Comparison of ENCODE assay signal across 17 cellular contexts in genomic region chr1:154446292-154446691, GRCh38. TPM values are rescaled to one million over a fixed set of nuclear protein-coding genes. Genes with fewer than 3 reads are reported as not detected.
DNase-seq lines count a peak whose midpoint lies in the region; TF ChIP-seq lines count a peak whose summit lies in the region.
"Had no signal": no experiment of that assay in that cellular context is flagged by ENCODE, and none has a peak within 500 bp of the region (broad histone marks: within the 10 kb centered on the region; RNA-seq: fewer than 3 reads in every experiment).

No MANE protein-coding gene starts in this region.

- H3K9me3 ChIP-seq in vagina, result no peaks in the 10 kb centered on the region
- no peaks in the 10 kb centered on the region for H3K9me3 ChIP-seq in ascending aorta
- H3K9me3 ChIP-seq: body of pancreas had no signal

- H3K36me3 ChIP-seq in vagina (peaks cover 0 to 32% of the 10 kb centered on the region in 2 donors), ascending aorta (peaks cover 6 to 16% of the 10 kb centered on the region in 2 donors)

- peaks cover 35% of the 10 kb centered on the region for H3K4me1 Mint-ChIP-seq in activated naive CD8-positive, alpha-beta T cell (ENCODE audit: low read depth)
- H3K4me1 Mint-ChIP-seq in activated naive CD8-positive, alpha-beta T cell treated with anti-CD3 and anti-CD28 coated beads for 36 hours, result peaks cover 32% of the 10 kb centered on the region
- peaks cover 21% of the 10 kb centered on the region for H3K4me1 Mint-ChIP-seq in mesothelial cell of epicardium

- peaks cover 27% of the 10 kb centered on the region for H3K36me3 Mint-ChIP-seq in activated naive CD8-positive, alpha-beta T cell
- peaks cover 8% of the 10 kb centered on the region for H3K36me3 Mint-ChIP-seq in activated naive CD8-positive, alpha-beta T cell treated with anti-CD3 and anti-CD28 coated beads for 36 hours
- no peaks in the 10 kb centered on the region for H3K36me3 Mint-ChIP-seq in mesothelial cell of epicardium

- DNase-seq in activated naive CD8-positive, alpha-beta T cell treated with anti-CD3 and anti-CD28 coated beads for 36 hours, result no peak
- DNase-seq in cardiac fibroblast (ENCODE audit: low read depth in 2 of 2) (peak; percentile 78 to 84), mesothelial cell of epicardium (ENCODE audit: low spot score in 2 of 2, unreplicated experiment in 2 of 2) (no peak), vagina (ENCODE audit: extremely low spot score in 2 of 2) (no peak), ascending aorta (ENCODE audit: low spot score in 2 of 2) (no peak), NCI-H2107 (lab: John Stamatoyannopoulos, UW) (no peak), NOMO-1 treated with DMSO at 0.1 percent for 48 hours (lab: John Stamatoyannopoulos, UW; ENCODE audit: unreplicated experiment) (no peak)
- DNase-seq: activated CD4-positive, alpha-beta T cell treated with anti-CD3 and anti-CD28 coated beads, Interleukin-2, amount 50 U/mL, for 48 hours; AML-193; body of pancreas; foreskin keratinocyte had no signal

- H3K4me3 Mint-ChIP-seq in activated naive CD8-positive, alpha-beta T cell, result no peak overlapping the region
- H3K4me3 Mint-ChIP-seq in activated naive CD8-positive, alpha-beta T cell treated with anti-CD3 and anti-CD28 coated beads for 36 hours, result no peak overlapping the region
- H3K4me3 Mint-ChIP-seq in mesothelial cell of epicardium, result no peak overlapping the region
- H3K4me3 Mint-ChIP-seq: IgD-negative memory B cell; memory B cell; stimulated activated naive CD8-positive, alpha-beta T cell treated with anti-CD3 and anti-CD28 coated beads, Interleukin-15, Interleukin-2, amounts not matched to agents 100 ng/mL and 50 ng/mL, for 24 hours had no signal

- peaks cover 37% of the 10 kb centered on the region for H3K4me1 ChIP-seq in vagina
- no peaks in the 10 kb centered on the region for H3K4me1 ChIP-seq in ascending aorta
- H3K4me1 ChIP-seq: body of pancreas had no signal

- peak overlapping the region; percentile 22 for H3K27ac Mint-ChIP-seq in activated naive CD8-positive, alpha-beta T cell
- H3K27ac Mint-ChIP-seq in activated naive CD8-positive, alpha-beta T cell treated with anti-CD3 and anti-CD28 coated beads for 36 hours, result no peak overlapping the region
- peak overlapping the region; percentile 78 for H3K27ac Mint-ChIP-seq in mesothelial cell of epicardium
- H3K27ac Mint-ChIP-seq: IgD-negative memory B cell; memory B cell; stimulated activated naive CD8-positive, alpha-beta T cell treated with anti-CD3 and anti-CD28 coated beads, Interleukin-15, Interleukin-2, amounts not matched to agents 100 ng/mL and 50 ng/mL, for 24 hours had no signal

- H3K27ac ChIP-seq in vagina (peak overlapping the region; percentile 76), ascending aorta (no peak overlapping the region)
- H3K27ac ChIP-seq: body of pancreas, foreskin keratinocyte, SK-N-MC had no signal

- no peak for TF ChIP-seq POLR2A in vagina (IDR thresholded peaks at IDR 0.05)

- no peak for TF ChIP-seq CTCF in cardiac fibroblast (IDR thresholded peaks at IDR 0.05; ENCODE audit: low read depth, low read length)
- no peak for TF ChIP-seq CTCF in mesothelial cell of epicardium (IDR thresholded peaks at IDR 0.05; ENCODE audit: unreplicated experiment)
- TF ChIP-seq CTCF in vagina (IDR thresholded peaks at IDR 0.05), result no peak
- no peak for TF ChIP-seq CTCF in ascending aorta (IDR thresholded peaks at IDR 0.05)

- no peaks in the 10 kb centered on the region for H3K27me3 Mint-ChIP-seq in activated naive CD8-positive, alpha-beta T cell
- H3K27me3 Mint-ChIP-seq in activated naive CD8-positive, alpha-beta T cell treated with anti-CD3 and anti-CD28 coated beads for 36 hours, result peaks cover 4% of the 10 kb centered on the region
- H3K27me3 Mint-ChIP-seq in mesothelial cell of epicardium (ENCODE audit: low read depth), result peaks cover 13% of the 10 kb centered on the region
- H3K27me3 Mint-ChIP-seq: memory B cell had no signal

- H3K4me3 ChIP-seq in cardiac fibroblast (replicated peaks in 1 of 2; ENCODE audit: low read depth in 2 of 2, low read length in 2 of 2), result no peak overlapping the region
- no peak overlapping the region for H3K4me3 ChIP-seq in vagina
- no peak overlapping the region for H3K4me3 ChIP-seq in ascending aorta
- H3K4me3 ChIP-seq: body of pancreas, SK-N-MC had no signal

- no peaks in the 10 kb centered on the region for H3K9me3 Mint-ChIP-seq in activated naive CD8-positive, alpha-beta T cell (ENCODE audit: low read depth)
- H3K9me3 Mint-ChIP-seq in activated naive CD8-positive, alpha-beta T cell treated with anti-CD3 and anti-CD28 coated beads for 36 hours, result no peaks in the 10 kb centered on the region
- H3K9me3 Mint-ChIP-seq in mesothelial cell of epicardium, result no peaks in the 10 kb centered on the region
- H3K9me3 Mint-ChIP-seq: IgD-negative memory B cell; memory B cell; stimulated activated naive CD8-positive, alpha-beta T cell treated with anti-CD3 and anti-CD28 coated beads, Interleukin-15, Interleukin-2, amounts not matched to agents 100 ng/mL and 50 ng/mL, for 24 hours had no signal

- intact Hi-C loops in vagina (cut with DNase I) (no loop called here), ascending aorta (cut with DNase I) (no loop called here)

- H3K27me3 ChIP-seq in vagina (no peaks in the 10 kb centered on the region), ascending aorta (no peaks in the 10 kb centered on the region)
- H3K27me3 ChIP-seq: body of pancreas, foreskin keratinocyte had no signal

RNA-seq across cellular contexts. Expression of gene IL6R, which starts 41.1 kb away (rescaled TPM):
- 1 to 10 TPM; 2.3 to 2.4 TPM for total RNA-seq in activated naive CD8-positive, alpha-beta T cell treated with anti-CD3 and anti-CD28 coated beads for 36 hours
- total RNA-seq in mesothelial cell of epicardium (0.78 to 1.2 TPM (median 0.97 TPM) in 3 replicates), vagina (50.8 TPM), ascending aorta (6.7 TPM)

RNA-seq across cellular contexts. Expression of gene TDRD10, which starts 55.7 kb away (rescaled TPM):
- total RNA-seq in activated naive CD8-positive, alpha-beta T cell treated with anti-CD3 and anti-CD28 coated beads for 36 hours, result not detected
- 0.18 to 0.69 TPM (median 0.31 TPM) in 3 replicates for total RNA-seq in mesothelial cell of epicardium
- total RNA-seq in vagina, result 4.9 TPM
- 4.6 TPM for total RNA-seq in ascending aorta
- total RNA-seq: foreskin keratinocyte, NCI-H460 had no signal

RNA-seq across cellular contexts. Expression of gene SHE, which starts 55.9 kb away (rescaled TPM):
- total RNA-seq in activated naive CD8-positive, alpha-beta T cell treated with anti-CD3 and anti-CD28 coated beads for 36 hours, result not detected
- total RNA-seq in mesothelial cell of epicardium, result 0.29 to 0.54 TPM (median 0.47 TPM) in 3 replicates
- 23.8 TPM for total RNA-seq in vagina
- 107 TPM for total RNA-seq in ascending aorta
- total RNA-seq: foreskin keratinocyte had no signal

Comparison
In these comparisons a context has a peak if more than half of its experiments do, and no peak if none do; other contexts are left out.
1. DNase-seq: peak in cardiac fibroblast (2 of 2); none in activated naive CD8-positive, alpha-beta T cell treated with anti-CD3 and anti-CD28 coated beads for 36 hours (single experiment), mesothelial cell of epicardium (0 of 2), vagina (0 of 2), ascending aorta (0 of 2), NCI-H2107 (single experiment) and NOMO-1 treated with DMSO at 0.1 percent for 48 hours (single experiment).
2. RNA of gene SHE, which starts 55.9 kb away (total RNA-seq): 107 TPM in ascending aorta (single experiment) and 23.8 TPM in vagina (single experiment); 0.29 to 0.54 TPM in mesothelial cell of epicardium and not detected in activated naive CD8-positive, alpha-beta T cell treated with anti-CD3 and anti-CD28 coated beads for 36 hours; every median in the first group is over 10 times any median in the second.